Comparison of ENCODE assay signal across 32 cellular contexts in genomic region chr1:100661176-100661575, GRCh38. TPM values are rescaled to one million over a fixed set of nuclear protein-coding genes. Genes with fewer than 3 reads are reported as not detected.
"Had no signal": no experiment of that assay in that cellular context is flagged by ENCODE, and none has a peak within 500 bp of the region (broad histone marks: within the 10 kb centered on the region; RNA-seq: fewer than 3 reads in every experiment).

No MANE protein-coding gene starts in this region.

- ATAC-seq: activated naive CD8-positive, alpha-beta T cell treated with anti-CD3 and anti-CD28 coated beads, Interleukin-2, amount 50 U/mL, for 24 hours; activated T-cell treated with anti-CD3 and anti-CD28 coated beads, Interleukin-2, amount 50 U/mL, for 4 hours; Panc1 had no signal

- H3K27me3 Mint-ChIP-seq: activated naive CD4-positive, alpha-beta T cell treated with anti-CD3 and anti-CD28 coated beads, Interleukin-2, amount 10 ng/mL, durations not matched to agents 7 days and 5 days; activated naive CD8-positive, alpha-beta T cell; activated naive CD8-positive, alpha-beta T cell treated with anti-CD3 and anti-CD28 coated beads, Interleukin-2, amount 50 U/mL, for 24 hours had no signal

- H3K4me3 Mint-ChIP-seq: activated CD4-positive, alpha-beta T cell treated with anti-CD3 and anti-CD28 coated beads, Interleukin-2, amount 10 ng/mL, durations not matched to agents 7 days and 5 days; activated naive CD4-positive, alpha-beta T cell treated with anti-CD3 and anti-CD28 coated beads, Interleukin-2, amount 10 ng/mL, durations not matched to agents 7 days and 5 days; activated naive CD8-positive, alpha-beta T cell; activated naive CD8-positive, alpha-beta T cell treated with anti-CD3 and anti-CD28 coated beads, Interleukin-2, amount 50 U/mL, for 24 hours; activated T-cell treated with anti-CD3 and anti-CD28 coated beads, Interleukin-2, amount 50 U/mL, for 4 hours; T-helper 1 cell treated with Interleukin-12 subunit alpha and Interleukin-12 subunit beta and Interleukin-4 antibody, amounts not matched to agents 30 μg/mL and 1 μg/mL, for 36 hours; T-helper 2 cell treated with Interferon-gamma antibody and Interleukin-4, amounts not matched to agents 5 μg/mL and 100 μg/mL, for 36 hours had no signal

- H3K9me3 Mint-ChIP-seq: activated CD4-positive, alpha-beta T cell treated with anti-CD3 and anti-CD28 coated beads, Interleukin-2, amount 10 ng/mL, durations not matched to agents 7 days and 5 days; activated naive CD4-positive, alpha-beta T cell treated with anti-CD3 and anti-CD28 coated beads, Interleukin-2, amount 10 ng/mL, durations not matched to agents 7 days and 5 days; activated naive CD8-positive, alpha-beta T cell treated with anti-CD3 and anti-CD28 coated beads, Interleukin-2, amount 50 U/mL, for 24 hours; activated T-cell treated with anti-CD3 and anti-CD28 coated beads, Interleukin-2, amount 50 U/mL, for 4 hours; T-helper 1 cell treated with Interleukin-12 subunit alpha and Interleukin-12 subunit beta and Interleukin-4 antibody, amounts not matched to agents 30 μg/mL and 1 μg/mL, for 36 hours; T-helper 2 cell treated with Interferon-gamma antibody and Interleukin-4, amounts not matched to agents 5 μg/mL and 100 μg/mL, for 36 hours had no signal

- H3K4me1 Mint-ChIP-seq: activated CD4-positive, alpha-beta T cell treated with anti-CD3 and anti-CD28 coated beads, Interleukin-2, amount 10 ng/mL, durations not matched to agents 7 days and 5 days; activated naive CD4-positive, alpha-beta T cell treated with anti-CD3 and anti-CD28 coated beads, Interleukin-2, amount 10 ng/mL, durations not matched to agents 7 days and 5 days; activated naive CD8-positive, alpha-beta T cell treated with anti-CD3 and anti-CD28 coated beads, Interleukin-2, amount 50 U/mL, for 24 hours had no signal

- H3K27ac Mint-ChIP-seq: activated CD4-positive, alpha-beta T cell treated with anti-CD3 and anti-CD28 coated beads, Interleukin-2, amount 10 ng/mL, durations not matched to agents 7 days and 5 days; activated naive CD4-positive, alpha-beta T cell treated with anti-CD3 and anti-CD28 coated beads, Interleukin-2, amount 10 ng/mL, durations not matched to agents 7 days and 5 days; activated naive CD8-positive, alpha-beta T cell; activated naive CD8-positive, alpha-beta T cell treated with anti-CD3 and anti-CD28 coated beads, Interleukin-2, amount 50 U/mL, for 24 hours; T-helper 1 cell treated with Interleukin-12 subunit alpha and Interleukin-12 subunit beta and Interleukin-4 antibody, amounts not matched to agents 30 μg/mL and 1 μg/mL, for 36 hours; T-helper 2 cell treated with Interferon-gamma antibody and Interleukin-4, amounts not matched to agents 5 μg/mL and 100 μg/mL, for 36 hours had no signal

- H3K36me3 Mint-ChIP-seq: activated naive CD4-positive, alpha-beta T cell treated with anti-CD3 and anti-CD28 coated beads, Interleukin-2, amount 10 ng/mL, durations not matched to agents 7 days and 5 days; activated naive CD8-positive, alpha-beta T cell had no signal

- DNase-seq: activated CD4-positive, alpha-beta T cell treated with anti-CD3 and anti-CD28 coated beads, Interleukin-2, amount 10 ng/mL, durations not matched to agents 7 days and 5 days; activated CD4-positive, alpha-beta T cell treated with anti-CD3 and anti-CD28 coated beads, Interleukin-2, amount 50 U/mL, for 48 hours; activated CD8-positive, alpha-beta memory T cell treated with anti-CD3 and anti-CD28 coated beads, Interleukin-2, amount 50 U/mL, for 4 hours; activated effector memory CD4-positive, alpha-beta T cell treated with Interleukin-2 at 50 U/mL for 16 hours; activated naive CD4-positive, alpha-beta T cell treated with anti-CD3 and anti-CD28 coated beads, Interleukin-2, amount 10 ng/mL, durations not matched to agents 7 days and 5 days; activated naive CD8-positive, alpha-beta T cell treated with anti-CD3 and anti-CD28 coated beads, Interleukin-2, amount 50 U/mL, for 24 hours; activated T-cell treated with anti-CD3 and anti-CD28 coated beads for 4 hours; activated T-cell treated with anti-CD3 and anti-CD28 coated beads, Interleukin-2, amount 50 U/mL, for 4 hours; anterior cingulate cortex; brain microvascular endothelial cell; central memory CD4-positive, alpha-beta T cell; Karpas-422; KBM-7; MM.1S; MV-4-11; NCI-H1092; NCI-H1417 treated with DMSO at 0.1 percent for 48 hours; NCI-H187 treated with DMSO at 0.1 percent for 48 hours; NCI-H2081; NCI-H2171 treated with DMSO at 0.1 percent for 48 hours; NCI-H2227 treated with DMSO at 0.1 percent for 48 hours; NCI-H446; NCI-H510A treated with DMSO at 0.1 percent for 48 hours; NCI-H526 treated with DMSO at 0.1 percent for 48 hours; NCI-H774; SHP77; SK-N-SH had no signal

RNA-seq across cellular contexts. Expression of gene VCAM1, which starts 58.4 kb away (rescaled TPM):
- total RNA-seq: activated CD4-positive, alpha-beta T cell treated with anti-CD3 and anti-CD28 coated beads, Interleukin-2, amount 10 ng/mL, durations not matched to agents 7 days and 5 days; SJCRH30 had no signal
